8 cellular contexts compared by ENCODE assay signal in genomic region chr3:113136071-113136470, GRCh38.
DNase-seq lines count a peak whose midpoint lies in the region; ATAC-seq and TF ChIP-seq lines count a peak whose summit lies in the region.

No MANE protein-coding gene starts in this region.

- H3K79me2 ChIP-seq in HCT116 (ENCODE audit: insufficient read depth, low read length): no peaks in the 10 kb centered on the region

- TF ChIP-seq POLR2A in HCT116 (IDR thresholded peaks at IDR 0.05; ENCODE audit: borderline replicate concordance, extremely low read depth, insufficient read depth, insufficient read length) (no peak), right lobe of liver (IDR thresholded peaks at IDR 0.05) (no peak)

- H3K27me3 Mint-ChIP-seq in activated T-cell treated with anti-CD3 and anti-CD28 coated beads, Interleukin-2, amount 50 U/mL, for 24 hours: no peaks in the 10 kb centered on the region
- H3K27me3 Mint-ChIP-seq in CD8-positive, alpha-beta memory T cell: no peaks in the 10 kb centered on the region

- H3K27me3 ChIP-seq in BE2C (no peaks in the 10 kb centered on the region), HCT116 (ENCODE audit: insufficient read depth, low read length) (no peaks in the 10 kb centered on the region), right lobe of liver (no peaks in the 10 kb centered on the region)
- no peaks in the 10 kb centered on the region for H3K27me3 ChIP-seq in CD8-positive, alpha-beta memory T cell (ENCODE audit: insufficient read depth, low read length, poor library complexity, severe bottlenecking)

- intact Hi-C loops in HCT116 (cut with micrococcal nuclease) (loop anchor here (1.0 to 5.0 kb wide), 3 partner anchors 84 to 491 kb away; no protein-coding TSS in a partner anchor), right lobe of liver (cut with DNase I) (loop anchor here in 1 of 2 donors (10.0 kb wide), 1 partner anchor 139 kb away; no protein-coding TSS in a partner anchor)

- H3K4me3 Mint-ChIP-seq in activated T-cell treated with anti-CD3 and anti-CD28 coated beads, Interleukin-2, amount 50 U/mL, for 24 hours: no peak overlapping the region
- H3K4me3 Mint-ChIP-seq in CD8-positive, alpha-beta memory T cell: no peak overlapping the region

- peak; percentile 64 for ATAC-seq in HCT116
- peak; percentile 22 to 61 (median 52) for ATAC-seq in right lobe of liver
- ATAC-seq in HG02973 (IDR thresholded peaks at IDR 0.05; ENCODE audit: unreplicated experiment): no peak

- H3K9me3 ChIP-seq in BE2C (no peaks in the 10 kb centered on the region), HCT116 (ENCODE audit: control insufficient read depth in 1 of 2, insufficient read depth in 1 of 2, low read depth in 1 of 2, low read length in 2 of 2) (no peaks in the 10 kb centered on the region), right lobe of liver (no peaks in the 10 kb centered on the region)
- H3K9me3 ChIP-seq in CD8-positive, alpha-beta memory T cell (ENCODE audit: low read length): no peaks in the 10 kb centered on the region

- H3K36me3 ChIP-seq in BE2C (no peaks in the 10 kb centered on the region), HCT116 (ENCODE audit: control insufficient read depth in 1 of 2, insufficient read depth in 2 of 2, low read length in 2 of 2) (no peaks in the 10 kb centered on the region), right lobe of liver (no peaks in the 10 kb centered on the region)
- no peaks in the 10 kb centered on the region for H3K36me3 ChIP-seq in CD8-positive, alpha-beta memory T cell (ENCODE audit: insufficient read depth, low read length)

- WGBS in right lobe of liver (ENCODE audit: insufficient coverage, low coverage, low lambda C conversion rate, missing lambda C conversion rate): 37% methylated on average over 6 of the region's 6 CpGs

- no peaks in the 10 kb centered on the region for H3K9me2 ChIP-seq in HCT116 (ENCODE audit: insufficient read depth)

- H3K36me3 Mint-ChIP-seq in activated T-cell treated with anti-CD3 and anti-CD28 coated beads, Interleukin-2, amount 50 U/mL, for 24 hours (ENCODE audit: low read depth): no peaks in the 10 kb centered on the region
- H3K36me3 Mint-ChIP-seq in CD8-positive, alpha-beta memory T cell: peaks cover 0 to 7% (median 0%) of the 10 kb centered on the region in 3 donors

- TF ChIP-seq RAD21 in HCT116 (IDR thresholded peaks at IDR 0.05; ENCODE audit: low read depth): peak; percentile 68

- no peak for DNase-seq in BE2C
- DNase-seq in HCT116 (ENCODE audit: low read depth, low spot score): peak; percentile 16
- peak; percentile 10 for DNase-seq in amniotic stem cell (lab: John Stamatoyannopoulos, UW)
- no peak for DNase-seq in right lobe of liver
- DNase-seq in HEK293T (ENCODE audit: extremely low spot score): no peak
- DNase-seq in activated T-cell treated with anti-CD3 and anti-CD28 coated beads, Interleukin-2, amount 50 U/mL, for 24 hours: no peak
- no peak for DNase-seq in CD8-positive, alpha-beta memory T cell

- H3K4me1 ChIP-seq in BE2C (no peaks in the 10 kb centered on the region; the same call in 1 of the 2 replicates), HCT116 (ENCODE audit: control insufficient read depth in 1 of 2, insufficient read depth in 2 of 2, low read length in 2 of 2) (no peaks in the 10 kb centered on the region), right lobe of liver (no peaks in the 10 kb centered on the region)
- H3K4me1 ChIP-seq in CD8-positive, alpha-beta memory T cell (ENCODE audit: insufficient read depth, low read length): no peaks in the 10 kb centered on the region

- H4K20me1 ChIP-seq in HCT116 (ENCODE audit: insufficient read depth): no peaks in the 10 kb centered on the region

- RAD21 ChIA-PET in HCT116 (lab: Charles Lee; ENCODE audit: low non-redundant PET in 1 of 2, low total read pairs in 2 of 2, uncharacterized antibody in 2 of 2, unreplicated experiment in 2 of 2): no interaction called here

- H3K4me3 ChIP-seq in BE2C (ENCODE audit: low read depth, low read length) (no peak overlapping the region), HCT116 (replicated peaks in 1 of 2; ENCODE audit: low read depth in 1 of 2, low read length in 2 of 2) (no peak overlapping the region), right lobe of liver (no peak overlapping the region)
- no peak overlapping the region for H3K4me3 ChIP-seq in CD8-positive, alpha-beta memory T cell (ENCODE audit: low read length)

- POLR2A ChIA-PET in HCT116 (lab: Charles Lee) (no interaction called here), HEK293T (lab: Yijun Ruan, JAX) (no interaction called here)
- POLR2A ChIA-PET in CD8-positive, alpha-beta memory T cell (lab: Charles Lee): no interaction called here

- TF ChIP-seq CTCF in BE2C (IDR thresholded peaks at IDR 0.05; ENCODE audit: low read depth, low read length) (peak; percentile 61), HCT116 (IDR thresholded peaks at IDR 0.05 in 2 of 3, conservative IDR thresholded peaks at IDR 0.05 in 1 of 3; ENCODE audit: borderline replicate concordance in 1 of 3, insufficient read depth in 1 of 3, low read depth in 2 of 3, low read length in 2 of 3) (peak; percentile 45 to 62 (median 55); a peak in 5 of 6 replicates), right lobe of liver (IDR thresholded peaks at IDR 0.05) (peak; percentile 42 to 53 (median 48))

- H3K9me3 Mint-ChIP-seq in activated T-cell treated with anti-CD3 and anti-CD28 coated beads, Interleukin-2, amount 50 U/mL, for 24 hours: peaks cover 6% of the 10 kb centered on the region
- H3K9me3 Mint-ChIP-seq in CD8-positive, alpha-beta memory T cell: peaks cover 2 to 5% (median 3%) of the 10 kb centered on the region in 5 donors

- CTCF ChIA-PET in HCT116 (lab: Charles Lee) (interaction anchor here (1.0 to 4.9 kb wide), 3 partner anchors 101 to 152 kb away, joined by 3 to 42 read pairs (median 4); no protein-coding TSS in a partner anchor), HEK293T (lab: Yijun Ruan, JAX) (interaction anchor here (0.9 to 1.8 kb wide), 6 partner anchors 12 to 152 kb away, joined by 3 to 6 read pairs (median 4); no protein-coding TSS in a partner anchor)
- CTCF ChIA-PET in CD8-positive, alpha-beta memory T cell (lab: Charles Lee): no interaction called here

- no TSS peak for BruUV-seq in HCT116 (replicated peaks; lab: Mats Ljungman, UMichigan)

- H3K4me1 Mint-ChIP-seq in activated T-cell treated with anti-CD3 and anti-CD28 coated beads, Interleukin-2, amount 50 U/mL, for 24 hours (ENCODE audit: low read depth): peaks cover 3% of the 10 kb centered on the region
- H3K4me1 Mint-ChIP-seq in CD8-positive, alpha-beta memory T cell: no peaks in the 10 kb centered on the region

- no peak overlapping the region for H3K27ac Mint-ChIP-seq in activated T-cell treated with anti-CD3 and anti-CD28 coated beads, Interleukin-2, amount 50 U/mL, for 24 hours
- no peak overlapping the region for H3K27ac Mint-ChIP-seq in CD8-positive, alpha-beta memory T cell

- no peak overlapping the region for H3K9ac ChIP-seq in HCT116 (ENCODE audit: low read length)

- no peak overlapping the region for H3K27ac ChIP-seq in HCT116 (ENCODE audit: low read depth, low read length)
- H3K27ac ChIP-seq in right lobe of liver: no peak overlapping the region
- H3K27ac ChIP-seq in CD8-positive, alpha-beta memory T cell (ENCODE audit: low read depth, low read length): no peak overlapping the region

- H2AFZ ChIP-seq in HCT116 (ENCODE audit: low read depth, low read length, poor library complexity, severe bottlenecking): peak overlapping the region; percentile 86

- no peak overlapping the region for H3K4me2 ChIP-seq in HCT116 (ENCODE audit: low read length)

TF ChIP-seq in HCT116, 20 proteins besides CTCF, POLR2A, EP300 and RAD21 (continues in another document):
- TF ChIP-seq JUND (IDR thresholded peaks at IDR 0.05): no peak
- no peak for TF ChIP-seq CEBPB (IDR thresholded peaks at IDR 0.05; ENCODE audit: low read depth)
- TF ChIP-seq FOSL1 (IDR thresholded peaks at IDR 0.05; ENCODE audit: low read depth): no peak
- no peak for TF ChIP-seq ZBTB33 (IDR thresholded peaks at IDR 0.05; ENCODE audit: extremely low read depth, insufficient replicate concordance, low read length)
- no peak for TF ChIP-seq EGR1 (IDR thresholded peaks at IDR 0.05; ENCODE audit: low read depth)

TF ChIP-seq in HEK293T, 16 proteins besides CTCF, POLR2A, EP300 and RAD21:
- TF ChIP-seq LEF1 (IDR thresholded peaks at IDR 0.05; ENCODE audit: borderline replicate concordance) (no peak), PKNOX1 (IDR thresholded peaks at IDR 0.05) (no peak), BHLHE40 (IDR thresholded peaks at IDR 0.05; ENCODE audit: borderline replicate concordance) (no peak), FOXK2 (IDR thresholded peaks at IDR 0.05) (no peak), ZNF384 (IDR thresholded peaks at IDR 0.05) (no peak), SP1 (IDR thresholded peaks at IDR 0.05) (no peak), ARNT (IDR thresholded peaks at IDR 0.05) (no peak), ELF4 (IDR thresholded peaks at IDR 0.05) (no peak), TARDBP (IDR thresholded peaks at IDR 0.05) (no peak), NFRKB (IDR thresholded peaks at IDR 0.05) (no peak), FOXA1 (IDR thresholded peaks at IDR 0.05) (no peak), HDGF (IDR thresholded peaks at IDR 0.05; ENCODE audit: borderline replicate concordance) (no peak), L3MBTL2 (conservative IDR thresholded peaks at IDR 0.05) (no peak)

Comparison
In these comparisons a context has a peak if more than half of its experiments do, and no peak if none do; other contexts are left out.
1. DNase-seq: peak in HCT116 (single experiment) and amniotic stem cell (single experiment); none in BE2C (single experiment), right lobe of liver (0 of 3), HEK293T (single experiment), activated T-cell treated with anti-CD3 and anti-CD28 coated beads, Interleukin-2, amount 50 U/mL, for 24 hours (single experiment) and CD8-positive, alpha-beta memory T cell (0 of 5).
2. Peak in every context shown above with its lines, with median percentiles within 50 percentile points of each other: CTCF ChIP-seq.